In genomic region chr9:110440796-110441195, GRCh38 we compare ENCODE assay signal across 27 cellular contexts.
"Had no signal": no experiment of that assay in that cellular context is flagged by ENCODE, and none has a peak within 500 bp of the region (broad histone marks: within the 10 kb centered on the region; RNA-seq: fewer than 3 reads in every experiment).

No MANE protein-coding gene starts in this region.

- H3K27ac ChIP-seq: pancreas, prostate gland, testis, transverse colon had no signal

- H3K4me3 Mint-ChIP-seq: activated CD4-positive, alpha-beta memory T cell treated with anti-CD3 and anti-CD28 coated beads for 36 hours; activated CD4-positive, alpha-beta T cell treated with anti-CD3 and anti-CD28 coated beads, Interleukin-2, amount 10 ng/mL, durations not matched to agents 24 days and 14 days; activated naive CD4-positive, alpha-beta T cell treated with anti-CD3 and anti-CD28 coated beads, Interleukin-2, amount 10 ng/mL, durations not matched to agents 7 days and 5 days; activated naive CD8-positive, alpha-beta T cell treated with anti-CD3 and anti-CD28 coated beads, Interleukin-2, amount 10 ng/mL, durations not matched to agents 7 days and 5 days; activated T-helper 1 cell treated with anti-CD3 and anti-CD28 coated beads, Interleukin-12 subunit alpha, Interleukin-12 subunit beta, Interleukin-2, Interleukin-4 antibody, amounts not matched to agents 30 ng/mL and 10 ng/mL and 1 ng/mL, durations not matched to agents 14 hours and 24 hours and 36 hours; naive thymus-derived CD4-positive, alpha-beta T cell; stimulated activated memory B cell treated with anti-CD40 and anti-IgM and Interleukin-4, amounts not matched to agents 10 μg/mL and 1 μg/mL and 100 μg/mL, for 72 hours; T-helper 17 cell had no signal

- FAIRE-seq: endothelial cell of umbilical vein, kidney, pancreas, small intestine had no signal

- H3K36me3 ChIP-seq: pancreas, prostate gland, transverse colon had no signal

- H3K27me3 ChIP-seq: pancreas, testis, transverse colon had no signal

- H3K27ac Mint-ChIP-seq: activated CD4-positive, alpha-beta memory T cell treated with anti-CD3 and anti-CD28 coated beads for 36 hours; activated CD4-positive, alpha-beta T cell treated with anti-CD3 and anti-CD28 coated beads, Interleukin-2, amount 10 ng/mL, durations not matched to agents 24 days and 14 days; activated naive CD4-positive, alpha-beta T cell treated with anti-CD3 and anti-CD28 coated beads, Interleukin-2, amount 10 ng/mL, durations not matched to agents 7 days and 5 days; activated naive CD8-positive, alpha-beta T cell treated with anti-CD3 and anti-CD28 coated beads, Interleukin-2, amount 10 ng/mL, durations not matched to agents 7 days and 5 days; activated T-helper 1 cell treated with anti-CD3 and anti-CD28 coated beads, Interleukin-12 subunit alpha, Interleukin-12 subunit beta, Interleukin-2, Interleukin-4 antibody, amounts not matched to agents 30 ng/mL and 10 ng/mL and 1 ng/mL, durations not matched to agents 14 hours and 24 hours and 36 hours; naive thymus-derived CD4-positive, alpha-beta T cell; stimulated activated memory B cell treated with anti-CD40 and anti-IgM and Interleukin-4, amounts not matched to agents 10 μg/mL and 1 μg/mL and 100 μg/mL, for 72 hours; T-helper 17 cell had no signal

- H3K4me1 Mint-ChIP-seq: activated CD4-positive, alpha-beta T cell treated with anti-CD3 and anti-CD28 coated beads, Interleukin-2, amount 10 ng/mL, durations not matched to agents 24 days and 14 days; activated naive CD4-positive, alpha-beta T cell treated with anti-CD3 and anti-CD28 coated beads, Interleukin-2, amount 10 ng/mL, durations not matched to agents 7 days and 5 days; activated naive CD8-positive, alpha-beta T cell treated with anti-CD3 and anti-CD28 coated beads, Interleukin-2, amount 10 ng/mL, durations not matched to agents 7 days and 5 days; naive thymus-derived CD4-positive, alpha-beta T cell; stimulated activated memory B cell treated with anti-CD40 and anti-IgM and Interleukin-4, amounts not matched to agents 10 μg/mL and 1 μg/mL and 100 μg/mL, for 72 hours; T-helper 17 cell had no signal

- H3K4me3 ChIP-seq: pancreas, prostate gland, testis, transverse colon had no signal

- H3K27me3 Mint-ChIP-seq: activated CD4-positive, alpha-beta memory T cell treated with anti-CD3 and anti-CD28 coated beads for 36 hours; activated naive CD4-positive, alpha-beta T cell treated with anti-CD3 and anti-CD28 coated beads, Interleukin-2, amount 10 ng/mL, durations not matched to agents 7 days and 5 days; activated naive CD8-positive, alpha-beta T cell treated with anti-CD3 and anti-CD28 coated beads, Interleukin-2, amount 10 ng/mL, durations not matched to agents 7 days and 5 days had no signal

- DNase-seq: activated CD4-positive, alpha-beta memory T cell treated with anti-CD3 and anti-CD28 coated beads for 36 hours; activated CD4-positive, alpha-beta T cell treated with anti-CD3 and anti-CD28 coated beads, Interleukin-2, amount 10 ng/mL, durations not matched to agents 24 days and 14 days; activated CD4-positive, CD25-positive, alpha-beta regulatory T cell treated with anti-CD3 and anti-CD28 coated beads, Interleukin-2, amount 50 U/mL, for 72 hours; activated CD8-positive, alpha-beta memory T cell treated with anti-CD3 and anti-CD28 coated beads, Interleukin-2, amount 50 U/mL, for 4 hours; activated effector memory CD4-positive, alpha-beta T cell treated with anti-CD3 and anti-CD28 coated beads, Interleukin-2, amount 50 U/mL, for 16 hours; activated naive CD4-positive, alpha-beta T cell treated with anti-CD3 and anti-CD28 coated beads, Interleukin-2, amount 10 ng/mL, durations not matched to agents 7 days and 5 days; activated naive CD8-positive, alpha-beta T cell treated with anti-CD3 and anti-CD28 coated beads, Interleukin-2, amount 10 ng/mL, durations not matched to agents 7 days and 5 days; activated T-cell treated with anti-CD3 and anti-CD28 coated beads, Interleukin-2, amount 50 U/mL, for 1 hour; cortex of kidney; foreskin melanocyte; glutamatergic neuron; kidney; left colon; naive thymus-derived CD4-positive, alpha-beta T cell; pancreas; retina; small intestine; stimulated activated CD4-positive, alpha-beta T cell treated with anti-CD3 and anti-CD28 coated beads, Interleukin-1b, Interleukin-23, amount 100 ng/mL, for 48 hours; stimulated activated CD4-positive, alpha-beta T cell treated with anti-CD3 and anti-CD28 coated beads, Interleukin-4, amount 100 ng/mL, for 4 hours; stimulated activated CD8-positive, alpha-beta memory T cell treated with anti-CD3 and anti-CD28 coated beads, Interleukin-4, amount 100 ng/mL, for 48 hours; T-helper 17 cell; testis; transverse colon had no signal

- H3K9me3 Mint-ChIP-seq: activated naive CD4-positive, alpha-beta T cell treated with anti-CD3 and anti-CD28 coated beads, Interleukin-2, amount 10 ng/mL, durations not matched to agents 7 days and 5 days; activated T-helper 1 cell treated with anti-CD3 and anti-CD28 coated beads, Interleukin-12 subunit alpha, Interleukin-12 subunit beta, Interleukin-2, Interleukin-4 antibody, amounts not matched to agents 30 ng/mL and 10 ng/mL and 1 ng/mL, durations not matched to agents 14 hours and 24 hours and 36 hours had no signal

- H3K36me3 Mint-ChIP-seq: activated CD4-positive, alpha-beta memory T cell treated with anti-CD3 and anti-CD28 coated beads for 36 hours; activated naive CD4-positive, alpha-beta T cell treated with anti-CD3 and anti-CD28 coated beads, Interleukin-2, amount 10 ng/mL, durations not matched to agents 7 days and 5 days; activated naive CD8-positive, alpha-beta T cell treated with anti-CD3 and anti-CD28 coated beads, Interleukin-2, amount 10 ng/mL, durations not matched to agents 7 days and 5 days; naive thymus-derived CD4-positive, alpha-beta T cell; stimulated activated memory B cell treated with anti-CD40 and anti-IgM and Interleukin-4, amounts not matched to agents 10 μg/mL and 1 μg/mL and 100 μg/mL, for 72 hours had no signal

- H3K4me1 ChIP-seq: pancreas, prostate gland, testis, transverse colon had no signal

- H3K9me3 ChIP-seq: pancreas, prostate gland, testis, transverse colon had no signal
